ENCODE assay signal across 22 cellular contexts in genomic region chr10:75572478-75572877, GRCh38.
"Had no signal": no experiment of that assay in that cellular context is flagged by ENCODE, and none has a peak within 500 bp of the region (broad histone marks: within the 10 kb centered on the region; RNA-seq: fewer than 3 reads in every experiment).

No MANE protein-coding gene starts in this region.

- H3K27me3 ChIP-seq: colonic mucosa, gastrocnemius medialis, heart right ventricle, left lung had no signal

- H3K4me1 ChIP-seq: colonic mucosa, gastrocnemius medialis, heart right ventricle, left lung, lower lobe of right lung had no signal

- ATAC-seq: effector memory CD8-positive, alpha-beta T cell; esophagus mucosa; gastrocnemius medialis; heart right ventricle; left cardiac atrium; left lung; left ventricle myocardium superior; lower lobe of right lung; naive thymus-derived CD4-positive, alpha-beta T cell had no signal

- H3K36me3 ChIP-seq: colonic mucosa, esophagus squamous epithelium, gastrocnemius medialis, lower lobe of right lung had no signal

- DNase-seq: colonic mucosa; cortex of kidney; effector CD8-positive, alpha-beta T cell; effector memory CD8-positive, alpha-beta T cell; endodermal cell; erythroblast; esophagus squamous epithelium; foreskin fibroblast; foreskin melanocyte; gastrocnemius medialis; glutamatergic neuron; head of caudate nucleus; heart right ventricle; hippocampal formation; left cardiac atrium; left lung; left ventricle myocardium superior; lower lobe of right lung; mesenchymal stem cell; naive thymus-derived CD4-positive, alpha-beta T cell had no signal

- H3K4me3 ChIP-seq: colonic mucosa, esophagus squamous epithelium, gastrocnemius medialis, heart right ventricle, left lung, lower lobe of right lung had no signal

- H3K27ac ChIP-seq: colonic mucosa, epithelial cell of prostate, esophagus squamous epithelium, gastrocnemius medialis, heart right ventricle, left lung, lower lobe of right lung had no signal
